1 cellular context compared by ENCODE assay signal in genomic region chr3:41274944-41275668, GRCh38.
TF ChIP-seq lines count a peak whose summit lies in the region.

No MANE protein-coding gene starts in this region.

TF ChIP-seq in HepG2, 621 proteins besides CTCF, POLR2A, EP300 and RAD21 (continued from another document and continues in another):
- TF ChIP-seq ZNF609 (CRISPR knock-in tag; IDR thresholded peaks at IDR 0.05; ENCODE audit: borderline replicate concordance) (no peak; the same call in 1 of the 2 replicates), ZNF275 (CRISPR knock-in tag; IDR thresholded peaks at IDR 0.05; ENCODE audit: borderline replicate concordance) (no peak), KDM4B (CRISPR knock-in tag; IDR thresholded peaks at IDR 0.05) (no peak), RERE (CRISPR knock-in tag; IDR thresholded peaks at IDR 0.05; ENCODE audit: low read depth) (no peak), ZNF644 (CRISPR knock-in tag; IDR thresholded peaks at IDR 0.05; ENCODE audit: low read depth) (peak; percentile 89), CENPX (CRISPR knock-in tag; IDR thresholded peaks at IDR 0.05) (no peak), MIER2 (CRISPR knock-in tag; IDR thresholded peaks at IDR 0.05) (0 out of 2 replicates have a peak, but pooled peaks have one; percentile 53), ZNF7 (CRISPR knock-in tag; IDR thresholded peaks at IDR 0.05) (no peak), KIAA2018 (CRISPR knock-in tag; IDR thresholded peaks at IDR 0.05; ENCODE audit: borderline replicate concordance) (no peak), ZNF496 (CRISPR knock-in tag; IDR thresholded peaks at IDR 0.05; ENCODE audit: insufficient replicate concordance) (no peak), RXRA (CRISPR knock-in tag; IDR thresholded peaks at IDR 0.05) (peak; percentile 27; the same call in 1 of the 2 replicates), MED1 (CRISPR knock-in tag; IDR thresholded peaks at IDR 0.05) (peak; percentile 18), SMAD1 (CRISPR knock-in tag; IDR thresholded peaks at IDR 0.05; ENCODE audit: borderline replicate concordance, low read depth) (no peak), NR2F2 (IDR thresholded peaks at IDR 0.05; ENCODE audit: borderline replicate concordance, low read depth) (0 out of 2 replicates have a peak, but pooled peaks have one; percentile 14), ZNF740 (CRISPR knock-in tag; IDR thresholded peaks at IDR 0.05) (no peak), NCOR1 (IDR thresholded peaks at IDR 0.05; ENCODE audit: borderline replicate concordance, low read length) (peak; percentile 48; the same call in 1 of the 2 replicates), SOX6 (IDR thresholded peaks at IDR 0.05) (no peak), SOX6 (CRISPR knock-in tag; IDR thresholded peaks at IDR 0.05) (peak; percentile 63), GATA4 (IDR thresholded peaks at IDR 0.05; ENCODE audit: borderline replicate concordance, low read depth) (peak; percentile 49; the same call in 1 of the 2 replicates), ZNF761 (CRISPR knock-in tag; conservative IDR thresholded peaks at IDR 0.05) (peak; percentile 60; the same call in 1 of the 2 replicates), HOMEZ (CRISPR knock-in tag; IDR thresholded peaks at IDR 0.05; ENCODE audit: low read depth) (peak; percentile 58; the same call in 1 of the 2 replicates), ZNF614 (CRISPR knock-in tag; IDR thresholded peaks at IDR 0.05; ENCODE audit: borderline replicate concordance) (peak; percentile 49; the same call in 1 of the 2 replicates), HNRNPUL1 (IDR thresholded peaks at IDR 0.05; ENCODE audit: low read depth, low read length) (no peak), SOX13 (IDR thresholded peaks at IDR 0.05) (no peak), SOX13 (CRISPR knock-in tag; conservative IDR thresholded peaks at IDR 0.05 in 1 of 2, IDR thresholded peaks at IDR 0.05 in 1 of 2) (peak in 1 of 2 experiments; percentile 68; a peak in 1 of 4 replicates), DZIP1 (CRISPR knock-in tag; IDR thresholded peaks at IDR 0.05) (no peak), MZF1 (CRISPR knock-in tag; IDR thresholded peaks at IDR 0.05; ENCODE audit: borderline replicate concordance) (no peak), SRSF9 (IDR thresholded peaks at IDR 0.05; ENCODE audit: borderline replicate concordance, insufficient read depth, low read depth, low read length, poor library complexity, severe bottlenecking) (no peak)
